In genomic region chr12:120055231-120055630, GRCh38 we compare ENCODE assay signal across 23 cellular contexts.
DNase-seq lines count a peak whose midpoint lies in the region; ATAC-seq, FAIRE-seq and TF ChIP-seq lines count a peak whose summit lies in the region.
"Had no signal": no experiment of that assay in that cellular context is flagged by ENCODE, and none has a peak within 500 bp of the region (broad histone marks: within the 10 kb centered on the region; RNA-seq: fewer than 3 reads in every experiment).

No MANE protein-coding gene starts in this region.

- CTCF ChIA-PET in A549 (lab: Yijun Ruan, JAX) = no interaction called here
- CTCF ChIA-PET in activated naive CD4-positive, alpha-beta T cell treated with anti-CD3 and anti-CD28 coated beads for 36 hours (lab: Charles Lee) = interaction anchor here (0.6 kb wide), 1 partner anchor 137 kb away, joined by 3 read pairs; no protein-coding TSS in a partner anchor

- ATAC-seq in A549 = peak; percentile 36 to 56; a peak in 1 of 6 replicates
- no peak for ATAC-seq in HG03045 (IDR thresholded peaks at IDR 0.05; ENCODE audit: unreplicated experiment)
- ATAC-seq: effector memory CD8-positive, alpha-beta T cell; left colon; right cardiac atrium; stimulated activated naive B cell treated with anti-CD40 and anti-IgM and Interleukin-4, amounts not matched to agents 10 μg/mL and 1 μg/mL and 100 μg/mL, for 72 hours had no signal

- TF ChIP-seq RAD21 in A549 (conservative IDR thresholded peaks at IDR 0.05 in 1 of 2, IDR thresholded peaks at IDR 0.05 in 1 of 2) = no peak

- H3K36me3 Mint-ChIP-seq in astrocyte (ENCODE audit: low read depth, unreplicated experiment) (no peaks in the 10 kb centered on the region), chondrocyte (ENCODE audit: low read depth) (no peaks in the 10 kb centered on the region)
- H3K36me3 Mint-ChIP-seq in activated naive CD4-positive, alpha-beta T cell treated with anti-CD3 and anti-CD28 coated beads for 36 hours (ENCODE audit: low read depth) = peaks cover 24% of the 10 kb centered on the region

- no peak overlapping the region for H3K9ac ChIP-seq in astrocyte (ENCODE audit: low read length)

- peak overlapping the region; percentile 46 for H3K4me2 ChIP-seq in A549
- no peak overlapping the region for H3K4me2 ChIP-seq in astrocyte (ENCODE audit: low read length)

- no peaks in the 10 kb centered on the region for H4K20me1 ChIP-seq in astrocyte (ENCODE audit: insufficient read depth, low read length)

- H3K27ac ChIP-seq in A549 = peak overlapping the region in 1 of 2 experiments; percentile 66; a peak in 2 of 6 replicates
- H3K27ac ChIP-seq in astrocyte (ENCODE audit: low read depth, low read length) = no peak overlapping the region
- H3K27ac ChIP-seq: adrenal gland, SJCRH30, tibial nerve had no signal

- H3K4me1 ChIP-seq in A549 = peaks cover 22% of the 10 kb centered on the region; the same call in 2 of the 3 replicates
- no peaks in the 10 kb centered on the region for H3K4me1 ChIP-seq in astrocyte (ENCODE audit: insufficient read depth, low read length)
- H3K4me1 ChIP-seq: adrenal gland, SJCRH30, tibial nerve had no signal

- no peaks in the 10 kb centered on the region for H3K4me1 Mint-ChIP-seq in astrocyte (ENCODE audit: low read depth, unreplicated experiment)
- peaks cover 22% of the 10 kb centered on the region for H3K4me1 Mint-ChIP-seq in activated naive CD4-positive, alpha-beta T cell treated with anti-CD3 and anti-CD28 coated beads for 36 hours (ENCODE audit: low read depth)
- no peaks in the 10 kb centered on the region for H3K4me1 Mint-ChIP-seq in chondrocyte (ENCODE audit: low read depth)

- no peaks in the 10 kb centered on the region for H3K27me3 ChIP-seq in astrocyte (ENCODE audit: insufficient read depth, low read length)
- H3K27me3 ChIP-seq: adrenal gland, tibial nerve had no signal

- H3K27ac Mint-ChIP-seq in astrocyte (ENCODE audit: unreplicated experiment) = no peak overlapping the region
- H3K27ac Mint-ChIP-seq in activated naive CD4-positive, alpha-beta T cell treated with anti-CD3 and anti-CD28 coated beads for 36 hours = no peak overlapping the region
- H3K27ac Mint-ChIP-seq in chondrocyte (ENCODE audit: unreplicated experiment) = no peak overlapping the region
- H3K27ac Mint-ChIP-seq: CD4-positive, alpha-beta T cell; effector memory CD8-positive, alpha-beta T cell; stimulated activated naive B cell treated with anti-CD40 and anti-IgM and Interleukin-4, amounts not matched to agents 10 μg/mL and 1 μg/mL and 100 μg/mL, for 72 hours had no signal

- peaks cover 2% of the 10 kb centered on the region for H3K9me3 Mint-ChIP-seq in astrocyte (ENCODE audit: unreplicated experiment)
- H3K9me3 Mint-ChIP-seq in activated naive CD4-positive, alpha-beta T cell treated with anti-CD3 and anti-CD28 coated beads for 36 hours = no peaks in the 10 kb centered on the region
- H3K9me3 Mint-ChIP-seq in chondrocyte (ENCODE audit: low read depth) = peaks cover 2% of the 10 kb centered on the region
- H3K9me3 Mint-ChIP-seq: CD4-positive, alpha-beta T cell; effector memory CD8-positive, alpha-beta T cell had no signal

- H3K36me3 ChIP-seq in astrocyte (ENCODE audit: insufficient read depth, low read length) = no peaks in the 10 kb centered on the region
- H3K36me3 ChIP-seq: adrenal gland, SJCRH30, tibial nerve had no signal

- H3K4me3 Mint-ChIP-seq in astrocyte (ENCODE audit: unreplicated experiment) = no peak overlapping the region
- H3K4me3 Mint-ChIP-seq in activated naive CD4-positive, alpha-beta T cell treated with anti-CD3 and anti-CD28 coated beads for 36 hours = no peak overlapping the region
- H3K4me3 Mint-ChIP-seq in chondrocyte (ENCODE audit: unreplicated experiment) = no peak overlapping the region
- H3K4me3 Mint-ChIP-seq: CD4-positive, alpha-beta T cell; central memory CD8-positive, alpha-beta T cell; effector memory CD8-positive, alpha-beta T cell; stimulated activated naive B cell treated with anti-CD40 and anti-IgM and Interleukin-4, amounts not matched to agents 10 μg/mL and 1 μg/mL and 100 μg/mL, for 72 hours had no signal

- H3K27me3 Mint-ChIP-seq in astrocyte (ENCODE audit: low read depth, unreplicated experiment) = no peaks in the 10 kb centered on the region
- no peaks in the 10 kb centered on the region for H3K27me3 Mint-ChIP-seq in activated naive CD4-positive, alpha-beta T cell treated with anti-CD3 and anti-CD28 coated beads for 36 hours (ENCODE audit: low read depth)
- peaks cover 21% of the 10 kb centered on the region for H3K27me3 Mint-ChIP-seq in chondrocyte (ENCODE audit: low read depth)
- H3K27me3 Mint-ChIP-seq: CD4-positive, alpha-beta T cell; central memory CD8-positive, alpha-beta T cell; effector memory CD8-positive, alpha-beta T cell had no signal

- intact Hi-C loops in activated naive CD4-positive, alpha-beta T cell treated with anti-CD3 and anti-CD28 coated beads for 36 hours (cut with micrococcal nuclease) = no loop called here

- TF ChIP-seq POLR2A in A549 (IDR thresholded peaks at IDR 0.05; ENCODE audit: low read length) = no peak

- TF ChIP-seq CTCF in A549 (IDR thresholded peaks at IDR 0.05) = no peak
- no peak for TF ChIP-seq CTCF in astrocyte (IDR thresholded peaks at IDR 0.05; ENCODE audit: insufficient read depth, low read depth, low read length)
- TF ChIP-seq CTCF in chondrocyte (IDR thresholded peaks at IDR 0.05) = no peak

- no peak overlapping the region for H3K4me3 ChIP-seq in A549
- no peak overlapping the region for H3K4me3 ChIP-seq in astrocyte (ENCODE audit: insufficient read depth, low read depth, low read length)
- H3K4me3 ChIP-seq: adrenal gland, SJCRH30, tibial nerve had no signal

- H3K9me3 ChIP-seq in A549 (no peaks in the 10 kb centered on the region; the same call in 2 of the 3 replicates), astrocyte (ENCODE audit: insufficient read depth, low read depth, low read length) (no peaks in the 10 kb centered on the region)
- H3K9me3 ChIP-seq: adrenal gland, SJCRH30, tibial nerve had no signal

- no peak for FAIRE-seq in A549 (lab: Jason Lieb, UNC)
- no peak for FAIRE-seq in astrocyte (lab: Jason Lieb, UNC)
- peak; percentile 17 for FAIRE-seq in islet of Langerhans (lab: Jason Lieb, UNC)
- FAIRE-seq: frontal cortex had no signal

- POLR2A ChIA-PET in A549 (lab: Yijun Ruan, JAX) = no interaction called here

- DNase-seq in A549 (ENCODE audit: low read depth in 1 of 2, low spot score in 1 of 2) (peak in 1 of 2 experiments; percentile 19), MV-4-11 (lab: John Stamatoyannopoulos, UW) (peak; percentile 53), astrocyte (ENCODE audit: low read depth) (peak; percentile 3), chondrocyte (ENCODE audit: low spot score) (no peak)
- DNase-seq in stimulated activated CD4-positive, alpha-beta T cell treated with anti-CD3 and anti-CD28 coated beads, Interleukin-4, amount 100 ng/mL, for 1 hour = no peak
- no peak for DNase-seq in activated naive CD4-positive, alpha-beta T cell treated with anti-CD3 and anti-CD28 coated beads for 36 hours
- DNase-seq: adrenal gland; CD4-positive, alpha-beta T cell; DMS153; effector memory CD8-positive, alpha-beta T cell; left colon; NCI-H1694; NCI-H2227 treated with DMSO at 0.1 percent for 48 hours; nucleus accumbens; right cardiac atrium; SJCRH30; stimulated activated naive B cell treated with anti-CD40 and anti-IgM and Interleukin-4, amounts not matched to agents 10 μg/mL and 1 μg/mL and 100 μg/mL, for 72 hours; T-helper 2 cell had no signal

- WGBS in A549 (ENCODE audit: missing lambda C conversion rate) = 48% methylated on average over 1 of the region's 1 CpG

- no peak for TF ChIP-seq EP300 in A549 (IDR thresholded peaks at IDR 0.05)

- H2AFZ ChIP-seq in astrocyte (ENCODE audit: low read depth, low read length) = no peak overlapping the region

- no peaks in the 10 kb centered on the region for H3K79me2 ChIP-seq in astrocyte (ENCODE audit: insufficient read depth, low read length)

TF ChIP-seq in A549, 52 proteins besides CTCF, POLR2A, EP300 and RAD21 (continues in another document):
- TF ChIP-seq ZC3H11A (IDR thresholded peaks at IDR 0.05) (no peak), RCOR1 (IDR thresholded peaks at IDR 0.05; ENCODE audit: low read depth, low read length) (no peak), JUNB (IDR thresholded peaks at IDR 0.05) (no peak), BCL3 (IDR thresholded peaks at IDR 0.05) (no peak), CBX8 (IDR thresholded peaks at IDR 0.05) (no peak), JUN (IDR thresholded peaks at IDR 0.05) (no peak), HDAC2 (IDR thresholded peaks at IDR 0.05) (no peak), TFCP2L1 (CRISPR knock-in tag; IDR thresholded peaks at IDR 0.05) (no peak), ZSCAN20 (CRISPR knock-in tag; IDR thresholded peaks at IDR 0.05) (no peak), TP53 (CRISPR knock-in tag; IDR thresholded peaks at IDR 0.05) (no peak), HES2 (IDR thresholded peaks at IDR 0.05) (no peak), EHMT2 (IDR thresholded peaks at IDR 0.05; ENCODE audit: low read depth) (no peak), EHF (CRISPR knock-in tag; IDR thresholded peaks at IDR 0.05) (no peak), ESRRA (IDR thresholded peaks at IDR 0.05; ENCODE audit: borderline replicate concordance, low read length) (no peak)

Comparison
In these comparisons a context has a peak if more than half of its experiments do, and no peak if none do; other contexts are left out.
1. DNase-seq: peak in MV-4-11 (single experiment) and astrocyte (single experiment); none in stimulated activated CD4-positive, alpha-beta T cell treated with anti-CD3 and anti-CD28 coated beads, Interleukin-4, amount 100 ng/mL, for 1 hour (single experiment), activated naive CD4-positive, alpha-beta T cell treated with anti-CD3 and anti-CD28 coated beads for 36 hours (single experiment) and chondrocyte (single experiment).